ENCODE assay signal across 8 cellular contexts in the genomic region with DNA sequence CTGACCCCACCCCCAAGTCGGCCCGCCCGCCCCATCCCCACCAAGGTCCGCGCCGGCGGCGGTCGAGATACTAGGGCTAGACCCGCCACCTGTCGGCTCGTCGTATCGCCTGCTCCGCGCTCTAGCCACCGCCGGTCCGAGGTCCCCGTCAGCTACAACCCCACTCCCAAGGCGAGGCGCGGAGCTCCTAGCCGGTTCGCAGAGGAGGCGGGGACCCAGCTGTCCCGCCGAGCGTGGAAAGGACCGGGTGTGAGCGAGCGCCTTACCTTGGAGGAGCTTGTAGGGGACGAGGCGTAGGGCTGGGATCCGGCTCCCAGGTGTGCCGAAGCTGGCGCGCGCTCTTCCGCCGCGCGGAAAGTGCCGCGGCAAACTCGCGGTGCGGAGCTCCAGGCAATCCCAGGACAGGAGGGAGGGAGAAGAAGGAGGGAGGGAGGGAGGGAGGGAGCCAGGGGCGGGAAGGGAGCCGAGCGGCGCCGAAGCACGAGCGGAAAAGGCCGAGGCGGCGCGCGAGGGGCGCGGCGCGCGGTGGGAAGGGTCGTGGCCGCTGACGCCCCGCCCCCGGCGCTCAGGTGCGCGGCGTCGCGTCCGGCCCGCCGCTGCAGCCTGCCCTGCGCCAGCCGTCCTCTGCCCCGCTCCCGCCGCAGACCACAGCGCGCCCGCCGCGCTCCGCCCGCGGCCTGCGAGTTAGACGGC. TPM values are rescaled to one million over a fixed set of nuclear protein-coding genes. Genes with fewer than 3 reads are reported as not detected.
DNase-seq lines count a peak whose midpoint lies in the region; ATAC-seq and TF ChIP-seq lines count a peak whose summit lies in the region.

A gene with protein sequence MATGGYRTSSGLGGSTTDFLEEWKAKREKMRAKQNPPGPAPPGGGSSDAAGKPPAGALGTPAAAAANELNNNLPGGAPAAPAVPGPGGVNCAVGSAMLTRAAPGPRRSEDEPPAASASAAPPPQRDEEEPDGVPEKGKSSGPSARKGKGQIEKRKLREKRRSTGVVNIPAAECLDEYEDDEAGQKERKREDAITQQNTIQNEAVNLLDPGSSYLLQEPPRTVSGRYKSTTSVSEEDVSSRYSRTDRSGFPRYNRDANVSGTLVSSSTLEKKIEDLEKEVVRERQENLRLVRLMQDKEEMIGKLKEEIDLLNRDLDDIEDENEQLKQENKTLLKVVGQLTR (minus strand): TSS at position 359 of the 693 bp plus-strand sequence. CDS start 720 bp downstream, outside the sequence.

- H3K27me3 ChIP-seq in osteoblast (ENCODE audit: insufficient read depth, low read length) = no peaks in the 10 kb centered on the region

- ATAC-seq in GM19372 (IDR thresholded peaks at IDR 0.05; ENCODE audit: low read depth, unreplicated experiment) (peak; percentile 58), HG03439 (IDR thresholded peaks at IDR 0.05; ENCODE audit: unreplicated experiment) (peak; percentile 73)

- intact Hi-C loops in activated naive CD4-positive, alpha-beta T cell treated with anti-CD3 and anti-CD28 coated beads for 36 hours (cut with micrococcal nuclease) = loop anchor here (1.0 to 2.0 kb wide), 2 partner anchors 136 to 495 kb away; no protein-coding TSS in a partner anchor
- intact Hi-C loops in head of caudate nucleus (cut with DNase I) = no loop called here

- peak within 1 kb of the TSS; percentile 73 for H3K4me3 ChIP-seq in osteoblast (ENCODE audit: insufficient read depth, low read length)

- peak within 1 kb of the TSS; percentile 96 for H3K27ac ChIP-seq in osteoblast (ENCODE audit: low read depth, low read length)

- H3K4me2 ChIP-seq in osteoblast (ENCODE audit: insufficient read depth, low read length) = peak within 1 kb of the TSS; percentile 88

- peak within 1 kb of the TSS; percentile 80 for H2AFZ ChIP-seq in osteoblast (ENCODE audit: low read length)

- H3K4me1 Mint-ChIP-seq in activated naive CD4-positive, alpha-beta T cell treated with anti-CD3 and anti-CD28 coated beads for 36 hours (ENCODE audit: low read depth) = peaks cover 7% of the 10 kb centered on the region

- peaks cover 38% of the 10 kb centered on the region for H3K4me1 ChIP-seq in osteoblast (ENCODE audit: insufficient read depth, low read length)

- H3K79me2 ChIP-seq in osteoblast (ENCODE audit: insufficient read depth, low read length) = peaks cover 46% of the 10 kb centered on the region

- CTCF ChIA-PET in activated naive CD4-positive, alpha-beta T cell treated with anti-CD3 and anti-CD28 coated beads for 36 hours (lab: Charles Lee) = no interaction called here

- H3K36me3 ChIP-seq in osteoblast (ENCODE audit: insufficient read depth, low read length) = no peaks in the 10 kb centered on the region

- H3K27me3 Mint-ChIP-seq in activated naive CD4-positive, alpha-beta T cell treated with anti-CD3 and anti-CD28 coated beads for 36 hours (ENCODE audit: low read depth) = peaks cover 45% of the 10 kb centered on the region

- H3K36me3 Mint-ChIP-seq in activated naive CD4-positive, alpha-beta T cell treated with anti-CD3 and anti-CD28 coated beads for 36 hours (ENCODE audit: low read depth) = no peaks in the 10 kb centered on the region

- TF ChIP-seq CTCF in osteoblast (IDR thresholded peaks at IDR 0.05; ENCODE audit: extremely low read depth, low read depth, low read length) = no peak

- peaks cover 19% of the 10 kb centered on the region for H4K20me1 ChIP-seq in osteoblast (ENCODE audit: insufficient read depth, low read length)

- no peaks in the 10 kb centered on the region for H3K9me3 ChIP-seq in osteoblast (ENCODE audit: low read depth, low read length)

- no peak within 1 kb of the TSS for H3K27ac Mint-ChIP-seq in activated naive CD4-positive, alpha-beta T cell treated with anti-CD3 and anti-CD28 coated beads for 36 hours

- DNase-seq in DMS 273 treated with DMSO at 0.1 percent for 48 hours (lab: John Stamatoyannopoulos, UW) (peak; percentile 32), NCI-H524 (lab: John Stamatoyannopoulos, UW) (peak; percentile 70 to 81), head of caudate nucleus (peak in 32 of 42 donors; percentile 5 to 54 (median 24)), osteoblast (ENCODE audit: insufficient read length, low spot score, missing footprints) (peak; percentile 94)
- peak; percentile 32 for DNase-seq in activated naive CD4-positive, alpha-beta T cell treated with anti-CD3 and anti-CD28 coated beads for 36 hours
- no peak for DNase-seq in NK-92 treated with Interleukin-12 subunit alpha and Interleukin-12 subunit beta, amount 100 ng/mL, for 24 hours (lab: John Stamatoyannopoulos, UW)

- H3K4me3 Mint-ChIP-seq in activated naive CD4-positive, alpha-beta T cell treated with anti-CD3 and anti-CD28 coated beads for 36 hours = peak within 1 kb of the TSS; percentile 72

- H3K9me3 Mint-ChIP-seq in activated naive CD4-positive, alpha-beta T cell treated with anti-CD3 and anti-CD28 coated beads for 36 hours = no peaks in the 10 kb centered on the region

RNA-seq across cellular contexts. Expression of the gene that starts here (rescaled TPM):
- 1 to 10 TPM; 5.2 to 5.6 TPM for total RNA-seq in activated naive CD4-positive, alpha-beta T cell treated with anti-CD3 and anti-CD28 coated beads for 36 hours
- 73.4 and 78.5 TPM in 2 replicates for total RNA-seq in osteoblast

Comparison
In these comparisons a context has a peak if more than half of its experiments do, and no peak if none do; other contexts are left out.
1. RNA of the gene that starts here (total RNA-seq): 73.4 to 78.5 TPM in osteoblast; 5.2 to 5.6 TPM in activated naive CD4-positive, alpha-beta T cell treated with anti-CD3 and anti-CD28 coated beads for 36 hours; every median in the first group is over 10 times any median in the second.